In the genomic region with DNA sequence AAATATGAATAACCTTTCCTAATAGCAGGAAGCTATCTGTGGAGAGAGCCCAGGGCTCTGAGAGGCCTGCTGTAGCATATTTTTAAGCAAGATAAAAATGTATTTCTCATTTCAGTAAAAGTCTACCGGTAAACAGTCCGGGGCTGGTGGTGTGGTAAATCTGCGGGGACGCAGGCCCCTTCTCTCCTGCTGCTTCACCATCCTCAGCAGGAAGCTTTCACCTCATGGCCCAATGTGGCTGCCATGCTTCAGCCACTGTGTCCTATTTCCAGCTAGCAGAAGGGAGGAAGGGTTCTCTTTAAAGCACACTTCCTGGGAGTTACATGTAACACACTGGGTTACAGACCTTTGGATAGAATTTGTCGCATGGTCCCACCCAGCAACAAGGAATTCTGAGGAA, we compare ENCODE assay signal across 17 cellular contexts.
DNase-seq lines count a peak whose midpoint lies in the region; ATAC-seq and TF ChIP-seq lines count a peak whose summit lies in the region.
"Had no signal": no experiment of that assay in that cellular context is flagged by ENCODE, and none has a peak within 500 bp of the region (broad histone marks: within the 10 kb centered on the region; RNA-seq: fewer than 3 reads in every experiment).

No MANE protein-coding gene starts in this region.

- no peak overlapping the region for H2AK5ac ChIP-seq in IMR-90 (ENCODE audit: low read depth, low read length)

- no peak overlapping the region for H3K4me3 ChIP-seq in IMR-90 (ENCODE audit: insufficient read depth, low read depth, low read length)
- no peak overlapping the region for H3K4me3 ChIP-seq in osteoblast (ENCODE audit: insufficient read depth, low read length)
- H3K4me3 ChIP-seq: BLaER1, GM23338 had no signal

- ATAC-seq in IMR-90 (ENCODE audit: low read depth) = no peak
- ATAC-seq: GM23338, HCT116 had no signal

- H3K9me3 ChIP-seq in IMR-90 (ENCODE audit: control insufficient read depth, insufficient read depth, low read length) (no peaks in the 10 kb centered on the region), osteoblast (ENCODE audit: low read depth, low read length) (no peaks in the 10 kb centered on the region)
- H3K9me3 ChIP-seq: BLaER1 had no signal

- H3K4ac ChIP-seq in IMR-90 (ENCODE audit: low read depth, low read length) = no peak overlapping the region

- H3K27me3 ChIP-seq in IMR-90 (ENCODE audit: control insufficient read depth, insufficient read depth, low read length) (peaks cover 19% of the 10 kb centered on the region), osteoblast (ENCODE audit: insufficient read depth, low read length) (no peaks in the 10 kb centered on the region)
- H3K27me3 ChIP-seq: BLaER1 had no signal

- H3K4me2 ChIP-seq in IMR-90 (ENCODE audit: low read depth, low read length) (no peak overlapping the region), osteoblast (ENCODE audit: insufficient read depth, low read length) (no peak overlapping the region)
- H3K4me2 ChIP-seq: BLaER1, GM23338 had no signal

- no peak overlapping the region for H4K8ac ChIP-seq in IMR-90 (ENCODE audit: low read depth in 2 of 2, low read length in 2 of 2)

- H3K56ac ChIP-seq in IMR-90 (ENCODE audit: extremely low read depth, insufficient read depth, low read length) = no peak overlapping the region

- H4K20me1 ChIP-seq in IMR-90 (ENCODE audit: insufficient read depth, low read length) (no peaks in the 10 kb centered on the region), osteoblast (ENCODE audit: insufficient read depth, low read length) (no peaks in the 10 kb centered on the region)
- H4K20me1 ChIP-seq: BLaER1 had no signal

- no peak overlapping the region for H2BK5ac ChIP-seq in IMR-90 (ENCODE audit: low read depth, low read length, poor library complexity, severe bottlenecking)

- TF ChIP-seq CTCF in IMR-90 (conservative IDR thresholded peaks at IDR 0.05; ENCODE audit: low read depth, low read length) (no peak), osteoblast (IDR thresholded peaks at IDR 0.05; ENCODE audit: extremely low read depth, low read depth, low read length) (no peak)

- H3K79me1 ChIP-seq in IMR-90 (ENCODE audit: low read depth in 1 of 2, low read length in 2 of 2) = no peaks in the 10 kb centered on the region

- H3K9ac ChIP-seq in IMR-90 (ENCODE audit: low read depth, low read length) = no peak overlapping the region
- H3K9ac ChIP-seq: BLaER1 had no signal

- CTCF ChIA-PET in IMR-90 (lab: Yijun Ruan, JAX) = no interaction called here

- H3K9me1 ChIP-seq in IMR-90 (ENCODE audit: insufficient read depth, low read length) = no peaks in the 10 kb centered on the region

- no peak overlapping the region for H3K18ac ChIP-seq in IMR-90 (ENCODE audit: low read depth, low read length)

- no peak overlapping the region for H3K27ac ChIP-seq in IMR-90 (ENCODE audit: insufficient read depth, low read length)
- no peak overlapping the region for H3K27ac ChIP-seq in osteoblast (ENCODE audit: low read depth, low read length)
- H3K27ac ChIP-seq: BLaER1, HL-60 had no signal

- dilution Hi-C loops in IMR-90 (cut with HindIII; ENCODE audit: low sequenced_read_pairs, unreplicated experiment) = no loop called here

- WGBS in IMR-90 (ENCODE audit: extremely low coverage in 2 of 2, insufficient read length in 1 of 2), 2 experiments = no CpG with 5 or more reads among the region's 5 CpGs

- H3K4me1 ChIP-seq in IMR-90 (ENCODE audit: control insufficient read depth, insufficient read depth, low read length) (no peaks in the 10 kb centered on the region), osteoblast (ENCODE audit: insufficient read depth, low read length) (no peaks in the 10 kb centered on the region)

- no peak overlapping the region for H2BK15ac ChIP-seq in IMR-90 (ENCODE audit: low read depth, low read length)

- H3K79me2 ChIP-seq in osteoblast (ENCODE audit: insufficient read depth, low read length) = no peaks in the 10 kb centered on the region

- no peak overlapping the region for H3K14ac ChIP-seq in IMR-90 (replicated peaks; ENCODE audit: low read depth, low read length)

- intact Hi-C loops in IMR-90 (cut with micrococcal nuclease) = no loop called here

- DNase-seq in activated effector memory CD4-positive, alpha-beta T cell treated with anti-CD3 and anti-CD28 coated beads, Interleukin-2, amount 50 U/mL, for 16 hours = peak; percentile 22
- no peak for DNase-seq in activated effector memory CD4-positive, alpha-beta T cell treated with Interleukin-2 at 50 U/mL for 16 hours
- DNase-seq in IMR-90 = no peak
- peak; percentile 34 for DNase-seq in osteoblast (ENCODE audit: insufficient read length, low spot score, missing footprints)
- DNase-seq in RPMI8226 = no peak
- DNase-seq in NK-92 (lab: John Stamatoyannopoulos, UW; ENCODE audit: unreplicated experiment) = no peak
- no peak for DNase-seq in GF-D8 (lab: John Stamatoyannopoulos, UW)
- DNase-seq: 8988T; CD4-positive, alpha-beta memory T cell; DMS153; DMS79; GDM1; HFFc6 had no signal

- no peak for TF ChIP-seq RAD21 in IMR-90 (IDR thresholded peaks at IDR 0.05; ENCODE audit: low read length)

- H3K36me3 ChIP-seq in IMR-90 (ENCODE audit: control insufficient read depth, insufficient read depth, low read length) (no peaks in the 10 kb centered on the region), osteoblast (ENCODE audit: insufficient read depth, low read length) (no peaks in the 10 kb centered on the region)
- H3K36me3 ChIP-seq: BLaER1 had no signal

- H3K23ac ChIP-seq in IMR-90 (ENCODE audit: low read depth, low read length) = no peak overlapping the region

- no peak overlapping the region for H2BK20ac ChIP-seq in IMR-90 (ENCODE audit: low read depth, low read length)

- H2AK9ac ChIP-seq in IMR-90 (replicated peaks; ENCODE audit: low read depth, low read length, poor library complexity) = no peak overlapping the region

- POLR2A ChIA-PET in IMR-90 (lab: Charles Lee; ENCODE audit: unreplicated experiment) = no interaction called here

- H2BK120ac ChIP-seq in IMR-90 (ENCODE audit: low read depth, low read length) = no peak overlapping the region

- H4K5ac ChIP-seq in IMR-90 (ENCODE audit: low read depth, low read length) = no peak overlapping the region

- H4K91ac ChIP-seq in IMR-90 (ENCODE audit: insufficient read depth, low read depth, low read length) = no peak overlapping the region

- in situ Hi-C loops in IMR-90 (cut with MboI; ENCODE audit: low sequenced_read_pairs) = no loop called here

- H2AFZ ChIP-seq in IMR-90 (replicated peaks; ENCODE audit: low read length, poor library complexity) = peak overlapping the region; percentile 2
- no peak overlapping the region for H2AFZ ChIP-seq in osteoblast (ENCODE audit: low read length)
- H2AFZ ChIP-seq: GM23338 had no signal

- no peak for TF ChIP-seq POLR2A in IMR-90 (IDR thresholded peaks at IDR 0.05; ENCODE audit: low read depth, low read length)

- BruUV-seq in IMR-90 (replicated peaks; lab: Mats Ljungman, UMichigan) = no TSS peak

TF ChIP-seq in IMR-90, 13 proteins besides CTCF, POLR2A, EP300 and RAD21:
- TF ChIP-seq, protein P1, sequence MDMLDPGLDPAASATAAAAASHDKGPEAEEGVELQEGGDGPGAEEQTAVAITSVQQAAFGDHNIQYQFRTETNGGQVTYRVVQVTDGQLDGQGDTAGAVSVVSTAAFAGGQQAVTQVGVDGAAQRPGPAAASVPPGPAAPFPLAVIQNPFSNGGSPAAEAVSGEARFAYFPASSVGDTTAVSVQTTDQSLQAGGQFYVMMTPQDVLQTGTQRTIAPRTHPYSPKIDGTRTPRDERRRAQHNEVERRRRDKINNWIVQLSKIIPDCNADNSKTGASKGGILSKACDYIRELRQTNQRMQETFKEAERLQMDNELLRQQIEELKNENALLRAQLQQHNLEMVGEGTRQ (IDR thresholded peaks at IDR 0.05; ENCODE audit: low read depth, low read length) = no peak

Comparison
In these comparisons a context has a peak if more than half of its experiments do, and no peak if none do; other contexts are left out.
1. DNase-seq: peak in activated effector memory CD4-positive, alpha-beta T cell treated with anti-CD3 and anti-CD28 coated beads, Interleukin-2, amount 50 U/mL, for 16 hours (single experiment) and osteoblast (single experiment); none in activated effector memory CD4-positive, alpha-beta T cell treated with Interleukin-2 at 50 U/mL for 16 hours (single experiment), IMR-90 (single experiment), RPMI8226 (single experiment), NK-92 (single experiment) and GF-D8 (single experiment).